Comparison of ENCODE assay signal across 1 cellular context in genomic region chr1:9500756-9501754, GRCh38.
TF ChIP-seq lines count a peak whose summit lies in the region.

No MANE protein-coding gene starts in this region.

TF ChIP-seq in HepG2, 621 proteins besides CTCF, POLR2A, EP300 and RAD21 (continued from another document and continues in another):
- TF ChIP-seq, protein P1, sequence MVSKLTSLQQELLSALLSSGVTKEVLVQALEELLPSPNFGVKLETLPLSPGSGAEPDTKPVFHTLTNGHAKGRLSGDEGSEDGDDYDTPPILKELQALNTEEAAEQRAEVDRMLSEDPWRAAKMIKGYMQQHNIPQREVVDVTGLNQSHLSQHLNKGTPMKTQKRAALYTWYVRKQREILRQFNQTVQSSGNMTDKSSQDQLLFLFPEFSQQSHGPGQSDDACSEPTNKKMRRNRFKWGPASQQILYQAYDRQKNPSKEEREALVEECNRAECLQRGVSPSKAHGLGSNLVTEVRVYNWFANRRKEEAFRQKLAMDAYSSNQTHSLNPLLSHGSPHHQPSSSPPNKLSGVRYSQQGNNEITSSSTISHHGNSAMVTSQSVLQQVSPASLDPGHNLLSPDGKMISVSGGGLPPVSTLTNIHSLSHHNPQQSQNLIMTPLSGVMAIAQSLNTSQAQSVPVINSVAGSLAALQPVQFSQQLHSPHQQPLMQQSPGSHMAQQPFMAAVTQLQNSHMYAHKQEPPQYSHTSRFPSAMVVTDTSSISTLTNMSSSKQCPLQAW (CRISPR knock-in tag; IDR thresholded peaks at IDR 0.05): peak; percentile 97
- no peak for TF ChIP-seq JDP2 (CRISPR knock-in tag; IDR thresholded peaks at IDR 0.05; ENCODE audit: borderline replicate concordance)
- no peak for TF ChIP-seq ATAD3A (CRISPR knock-in tag; IDR thresholded peaks at IDR 0.05)
- TF ChIP-seq, protein P2, sequence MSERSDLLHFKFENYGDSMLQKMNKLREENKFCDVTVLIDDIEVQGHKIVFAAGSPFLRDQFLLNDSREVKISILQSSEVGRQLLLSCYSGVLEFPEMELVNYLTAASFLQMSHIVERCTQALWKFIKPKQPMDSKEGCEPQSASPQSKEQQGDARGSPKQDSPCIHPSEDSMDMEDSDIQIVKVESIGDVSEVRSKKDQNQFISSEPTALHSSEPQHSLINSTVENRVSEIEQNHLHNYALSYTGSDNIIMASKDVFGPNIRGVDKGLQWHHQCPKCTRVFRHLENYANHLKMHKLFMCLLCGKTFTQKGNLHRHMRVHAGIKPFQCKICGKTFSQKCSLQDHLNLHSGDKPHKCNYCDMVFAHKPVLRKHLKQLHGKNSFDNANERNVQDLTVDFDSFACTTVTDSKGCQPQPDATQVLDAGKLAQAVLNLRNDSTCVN (CRISPR knock-in tag; IDR thresholded peaks at IDR 0.05; ENCODE audit: borderline replicate concordance): no peak; the same call in 1 of the 2 replicates
- no peak for TF ChIP-seq PCBP2 (optimal IDR thresholded peaks at IDR 0.05; ENCODE audit: low read depth, low read length, poor library complexity, severe bottlenecking)
- TF ChIP-seq ZNF121 (CRISPR knock-in tag; IDR thresholded peaks at IDR 0.05): peak; percentile 32; the same call in 1 of the 2 replicates
- no peak for TF ChIP-seq ZNF720 (CRISPR knock-in tag; IDR thresholded peaks at IDR 0.05)
- no peak for TF ChIP-seq ZHX1 (CRISPR knock-in tag; IDR thresholded peaks at IDR 0.05; ENCODE audit: low read depth)
- TF ChIP-seq STAT5B (CRISPR knock-in tag; IDR thresholded peaks at IDR 0.05): no peak
- TF ChIP-seq SIX1 (CRISPR knock-in tag; IDR thresholded peaks at IDR 0.05; ENCODE audit: borderline replicate concordance): no peak
- TF ChIP-seq DNMT1 (CRISPR knock-in tag; IDR thresholded peaks at IDR 0.05): no peak
- TF ChIP-seq, protein P3, sequence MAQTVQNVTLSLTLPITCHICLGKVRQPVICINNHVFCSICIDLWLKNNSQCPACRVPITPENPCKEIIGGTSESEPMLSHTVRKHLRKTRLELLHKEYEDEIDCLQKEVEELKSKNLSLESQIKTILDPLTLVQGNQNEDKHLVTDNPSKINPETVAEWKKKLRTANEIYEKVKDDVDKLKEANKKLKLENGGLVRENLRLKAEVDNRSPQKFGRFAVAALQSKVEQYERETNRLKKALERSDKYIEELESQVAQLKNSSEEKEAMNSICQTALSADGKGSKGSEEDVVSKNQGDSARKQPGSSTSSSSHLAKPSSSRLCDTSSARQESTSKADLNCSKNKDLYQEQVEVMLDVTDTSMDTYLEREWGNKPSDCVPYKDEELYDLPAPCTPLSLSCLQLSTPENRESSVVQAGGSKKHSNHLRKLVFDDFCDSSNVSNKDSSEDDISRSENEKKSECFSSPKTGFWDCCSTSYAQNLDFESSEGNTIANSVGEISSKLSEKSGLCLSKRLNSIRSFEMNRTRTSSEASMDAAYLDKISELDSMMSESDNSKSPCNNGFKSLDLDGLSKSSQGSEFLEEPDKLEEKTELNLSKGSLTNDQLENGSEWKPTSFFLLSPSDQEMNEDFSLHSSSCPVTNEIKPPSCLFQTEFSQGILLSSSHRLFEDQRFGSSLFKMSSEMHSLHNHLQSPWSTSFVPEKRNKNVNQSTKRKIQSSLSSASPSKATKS (CRISPR knock-in tag; IDR thresholded peaks at IDR 0.05): no peak
- no peak for TF ChIP-seq ZBTB39 (CRISPR knock-in tag; IDR thresholded peaks at IDR 0.05)
- TF ChIP-seq NKX3-1 (CRISPR knock-in tag; IDR thresholded peaks at IDR 0.05): no peak
- peak; percentile 60 for TF ChIP-seq ZMYM3 (CRISPR knock-in tag; IDR thresholded peaks at IDR 0.05)
- no peak for TF ChIP-seq NR1H2 (CRISPR knock-in tag; IDR thresholded peaks at IDR 0.05; ENCODE audit: borderline replicate concordance, low read depth)
- peak; percentile 72 for TF ChIP-seq ZNF331 (CRISPR knock-in tag; IDR thresholded peaks at IDR 0.05)
- no peak for TF ChIP-seq TP53 (CRISPR knock-in tag; conservative IDR thresholded peaks at IDR 0.05)
- no peak for TF ChIP-seq TBP (CRISPR knock-in tag; IDR thresholded peaks at IDR 0.05)
- peak; percentile 68; the same call in 1 of the 3 replicates for TF ChIP-seq MXI1 (IDR thresholded peaks at IDR 0.05; ENCODE audit: borderline replicate concordance, low read depth, low read length)
- TF ChIP-seq CCDC6 (CRISPR knock-in tag; IDR thresholded peaks at IDR 0.05): 0 out of 2 replicates have a peak, but pooled peaks have one; percentile 47
- no peak for TF ChIP-seq ZNF572 (CRISPR knock-in tag; IDR thresholded peaks at IDR 0.05)
- TF ChIP-seq, protein P4, sequence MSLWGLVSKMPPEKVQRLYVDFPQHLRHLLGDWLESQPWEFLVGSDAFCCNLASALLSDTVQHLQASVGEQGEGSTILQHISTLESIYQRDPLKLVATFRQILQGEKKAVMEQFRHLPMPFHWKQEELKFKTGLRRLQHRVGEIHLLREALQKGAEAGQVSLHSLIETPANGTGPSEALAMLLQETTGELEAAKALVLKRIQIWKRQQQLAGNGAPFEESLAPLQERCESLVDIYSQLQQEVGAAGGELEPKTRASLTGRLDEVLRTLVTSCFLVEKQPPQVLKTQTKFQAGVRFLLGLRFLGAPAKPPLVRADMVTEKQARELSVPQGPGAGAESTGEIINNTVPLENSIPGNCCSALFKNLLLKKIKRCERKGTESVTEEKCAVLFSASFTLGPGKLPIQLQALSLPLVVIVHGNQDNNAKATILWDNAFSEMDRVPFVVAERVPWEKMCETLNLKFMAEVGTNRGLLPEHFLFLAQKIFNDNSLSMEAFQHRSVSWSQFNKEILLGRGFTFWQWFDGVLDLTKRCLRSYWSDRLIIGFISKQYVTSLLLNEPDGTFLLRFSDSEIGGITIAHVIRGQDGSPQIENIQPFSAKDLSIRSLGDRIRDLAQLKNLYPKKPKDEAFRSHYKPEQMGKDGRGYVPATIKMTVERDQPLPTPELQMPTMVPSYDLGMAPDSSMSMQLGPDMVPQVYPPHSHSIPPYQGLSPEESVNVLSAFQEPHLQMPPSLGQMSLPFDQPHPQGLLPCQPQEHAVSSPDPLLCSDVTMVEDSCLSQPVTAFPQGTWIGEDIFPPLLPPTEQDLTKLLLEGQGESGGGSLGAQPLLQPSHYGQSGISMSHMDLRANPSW (CRISPR knock-in tag; IDR thresholded peaks at IDR 0.05; ENCODE audit: borderline replicate concordance): no peak
- peak; percentile 19 for TF ChIP-seq SKI (IDR thresholded peaks at IDR 0.05; ENCODE audit: partially characterized antibody)
- TF ChIP-seq MED13 (CRISPR knock-in tag; IDR thresholded peaks at IDR 0.05): 0 out of 2 replicates have a peak, but pooled peaks have one; percentile 30
- TF ChIP-seq HDAC6 (IDR thresholded peaks at IDR 0.05; ENCODE audit: low read depth, low read length): no peak
- TF ChIP-seq PPARG (CRISPR knock-in tag; conservative IDR thresholded peaks at IDR 0.05): peak; percentile 98
- TF ChIP-seq ZNF546 (CRISPR knock-in tag; conservative IDR thresholded peaks at IDR 0.05): no peak
- TF ChIP-seq KDM2A (CRISPR knock-in tag; IDR thresholded peaks at IDR 0.05; ENCODE audit: borderline replicate concordance, low read depth): peak; percentile 57; the same call in 1 of the 2 replicates
- TF ChIP-seq ZNF251 (CRISPR knock-in tag; IDR thresholded peaks at IDR 0.05): no peak
- TF ChIP-seq ZNF263 (CRISPR knock-in tag; IDR thresholded peaks at IDR 0.05): no peak; the same call in none of the 2 replicates
- TF ChIP-seq NFIB (CRISPR knock-in tag; IDR thresholded peaks at IDR 0.05; ENCODE audit: borderline replicate concordance): no peak
- 0 out of 2 replicates have a peak, but pooled peaks have one; percentile 27 for TF ChIP-seq NR2F2 (IDR thresholded peaks at IDR 0.05; ENCODE audit: borderline replicate concordance, low read depth)
- TF ChIP-seq EZH2 (conservative IDR thresholded peaks at IDR 0.05; ENCODE audit: low read depth, low read length): no peak
- TF ChIP-seq ZNF652 (CRISPR knock-in tag; IDR thresholded peaks at IDR 0.05; ENCODE audit: borderline replicate concordance, low read depth): 0 out of 2 replicates have a peak, but pooled peaks have one; percentile 14
- TF ChIP-seq HNRNPUL1 (IDR thresholded peaks at IDR 0.05; ENCODE audit: low read depth, low read length): peak; percentile 27; the same call in 1 of the 2 replicates
- no peak for TF ChIP-seq ZNF619 (CRISPR knock-in tag; IDR thresholded peaks at IDR 0.05)
- TF ChIP-seq HMG20A (CRISPR knock-in tag; IDR thresholded peaks at IDR 0.05; ENCODE audit: borderline replicate concordance): peak; percentile 69; the same call in 1 of the 2 replicates
- peak; percentile 60; the same call in 1 of the 2 replicates for TF ChIP-seq ZNF264 (CRISPR knock-in tag; IDR thresholded peaks at IDR 0.05)
- TF ChIP-seq SMAD3 (CRISPR knock-in tag; IDR thresholded peaks at IDR 0.05): 0 out of 2 replicates have a peak, but pooled peaks have one; percentile 43
- TF ChIP-seq BRCA1 (CRISPR knock-in tag; IDR thresholded peaks at IDR 0.05): no peak
- TF ChIP-seq, protein P5, sequence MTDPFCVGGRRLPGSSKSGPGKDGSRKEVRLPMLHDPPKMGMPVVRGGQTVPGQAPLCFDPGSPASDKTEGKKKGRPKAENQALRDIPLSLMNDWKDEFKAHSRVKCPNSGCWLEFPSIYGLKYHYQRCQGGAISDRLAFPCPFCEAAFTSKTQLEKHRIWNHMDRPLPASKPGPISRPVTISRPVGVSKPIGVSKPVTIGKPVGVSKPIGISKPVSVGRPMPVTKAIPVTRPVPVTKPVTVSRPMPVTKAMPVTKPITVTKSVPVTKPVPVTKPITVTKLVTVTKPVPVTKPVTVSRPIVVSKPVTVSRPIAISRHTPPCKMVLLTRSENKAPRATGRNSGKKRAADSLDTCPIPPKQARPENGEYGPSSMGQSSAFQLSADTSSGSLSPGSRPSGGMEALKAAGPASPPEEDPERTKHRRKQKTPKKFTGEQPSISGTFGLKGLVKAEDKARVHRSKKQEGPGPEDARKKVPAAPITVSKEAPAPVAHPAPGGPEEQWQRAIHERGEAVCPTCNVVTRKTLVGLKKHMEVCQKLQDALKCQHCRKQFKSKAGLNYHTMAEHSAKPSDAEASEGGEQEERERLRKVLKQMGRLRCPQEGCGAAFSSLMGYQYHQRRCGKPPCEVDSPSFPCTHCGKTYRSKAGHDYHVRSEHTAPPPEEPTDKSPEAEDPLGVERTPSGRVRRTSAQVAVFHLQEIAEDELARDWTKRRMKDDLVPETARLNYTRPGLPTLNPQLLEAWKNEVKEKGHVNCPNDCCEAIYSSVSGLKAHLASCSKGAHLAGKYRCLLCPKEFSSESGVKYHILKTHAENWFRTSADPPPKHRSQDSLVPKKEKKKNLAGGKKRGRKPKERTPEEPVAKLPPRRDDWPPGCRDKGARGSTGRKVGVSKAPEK (CRISPR knock-in tag; IDR thresholded peaks at IDR 0.05; ENCODE audit: borderline replicate concordance): no peak
- 0 out of 2 replicates have a peak, but pooled peaks have one; percentile 67 for TF ChIP-seq NR0B2 (CRISPR knock-in tag; IDR thresholded peaks at IDR 0.05)
- TF ChIP-seq, protein P6, sequence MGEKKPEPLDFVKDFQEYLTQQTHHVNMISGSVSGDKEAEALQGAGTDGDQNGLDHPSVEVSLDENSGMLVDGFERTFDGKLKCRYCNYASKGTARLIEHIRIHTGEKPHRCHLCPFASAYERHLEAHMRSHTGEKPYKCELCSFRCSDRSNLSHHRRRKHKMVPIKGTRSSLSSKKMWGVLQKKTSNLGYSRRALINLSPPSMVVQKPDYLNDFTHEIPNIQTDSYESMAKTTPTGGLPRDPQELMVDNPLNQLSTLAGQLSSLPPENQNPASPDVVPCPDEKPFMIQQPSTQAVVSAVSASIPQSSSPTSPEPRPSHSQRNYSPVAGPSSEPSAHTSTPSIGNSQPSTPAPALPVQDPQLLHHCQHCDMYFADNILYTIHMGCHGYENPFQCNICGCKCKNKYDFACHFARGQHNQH (CRISPR knock-in tag; IDR thresholded peaks at IDR 0.05): peak; percentile 69; the same call in 1 of the 2 replicates
- no peak for TF ChIP-seq ZNF781 (CRISPR knock-in tag; IDR thresholded peaks at IDR 0.05; ENCODE audit: borderline replicate concordance, not compliant biosample characterization)
- no peak for TF ChIP-seq NFE2L1 (CRISPR knock-in tag; IDR thresholded peaks at IDR 0.05; ENCODE audit: borderline replicate concordance)
- 0 out of 2 replicates have a peak, but pooled peaks have one; percentile 44 for TF ChIP-seq MXD4 (CRISPR knock-in tag; IDR thresholded peaks at IDR 0.05)
- TF ChIP-seq SMARCC2 (IDR thresholded peaks at IDR 0.05): no peak
- TF ChIP-seq MIER2 (CRISPR knock-in tag; IDR thresholded peaks at IDR 0.05): 0 out of 2 replicates have a peak, but pooled peaks have one; percentile 20
- no peak for TF ChIP-seq ZNF101 (CRISPR knock-in tag; IDR thresholded peaks at IDR 0.05; ENCODE audit: borderline replicate concordance, low read depth)
- no peak for TF ChIP-seq ZNF564 (CRISPR knock-in tag; IDR thresholded peaks at IDR 0.05)
- TF ChIP-seq SP140L (CRISPR knock-in tag; IDR thresholded peaks at IDR 0.05; ENCODE audit: borderline replicate concordance): no peak
